ENCODE assay signal across 8 cellular contexts in the genomic region with DNA sequence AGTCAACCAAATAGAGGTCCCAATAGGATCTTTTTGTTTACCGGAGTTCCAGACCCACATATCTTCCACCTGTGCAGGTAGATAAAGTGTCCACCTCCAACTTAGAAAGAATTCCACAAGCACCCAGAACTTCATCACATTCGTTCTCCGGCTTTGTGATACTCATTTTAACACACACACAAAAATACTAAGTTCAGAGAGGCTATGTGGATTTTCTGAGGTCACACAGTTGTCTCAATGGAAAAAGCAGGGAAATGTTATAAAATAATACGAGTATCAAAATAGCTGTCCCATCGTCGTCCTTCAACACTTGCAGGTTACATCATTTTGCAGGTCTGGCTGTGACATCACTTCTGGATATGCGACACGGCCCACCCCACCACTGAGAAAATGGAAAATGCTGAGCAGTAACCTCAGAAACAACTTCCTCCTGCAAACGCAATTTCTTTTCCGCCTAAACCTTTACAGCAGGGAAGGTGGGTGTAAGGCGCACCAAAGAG.
DNase-seq lines count a peak whose midpoint lies in the region; ATAC-seq and TF ChIP-seq lines count a peak whose summit lies in the region.

No MANE protein-coding gene starts in this region.

- peak overlapping the region; percentile 64 for H3K4me3 Mint-ChIP-seq in Calu3 (ENCODE audit: low read depth, unreplicated experiment)
- H3K4me3 Mint-ChIP-seq in activated T-cell treated with anti-CD3 and anti-CD28 coated beads, Interleukin-2, amount 50 U/mL, for 72 hours: peak overlapping the region; percentile 80 to 85

- peak overlapping the region; percentile 84 for H3K9ac ChIP-seq in smooth muscle cell (ENCODE audit: low read depth)

- H3K36me3 Mint-ChIP-seq in Calu3 (ENCODE audit: insufficient read depth, unreplicated experiment): peaks cover 11% of the 10 kb centered on the region
- H3K36me3 Mint-ChIP-seq in activated T-cell treated with anti-CD3 and anti-CD28 coated beads, Interleukin-2, amount 50 U/mL, for 72 hours (ENCODE audit: insufficient read depth in 2 of 2): no peaks in the 10 kb centered on the region

- DNase-seq in Calu3 (no peak), right cardiac atrium (peak in 1 of 3 donors; percentile 68), smooth muscle cell (lab: John Stamatoyannopoulos, UW; ENCODE audit: unreplicated experiment) (no peak), islet precursor cell (no peak), inferior parietal cortex (ENCODE audit: extremely low spot score) (no peak), NCI-H2171 treated with DMSO at 0.1 percent for 48 hours (lab: John Stamatoyannopoulos, UW) (no peak)
- peak; percentile 18 to 32 for DNase-seq in activated T-cell treated with anti-CD3 and anti-CD28 coated beads, Interleukin-2, amount 50 U/mL, for 72 hours

- no peaks in the 10 kb centered on the region for H3K9me3 ChIP-seq in right cardiac atrium (ENCODE audit: control insufficient read depth, low read length)
- no peaks in the 10 kb centered on the region for H3K9me3 ChIP-seq in smooth muscle cell (replicated peaks; ENCODE audit: low read depth)

- H3K4me3 ChIP-seq in right cardiac atrium (ENCODE audit: low read length): peak overlapping the region; percentile 58
- peak overlapping the region; percentile 42 for H3K4me3 ChIP-seq in smooth muscle cell

- ATAC-seq in HG02870 (IDR thresholded peaks at IDR 0.05; ENCODE audit: unreplicated experiment) (peak; percentile 1), right cardiac atrium (peak; percentile 17 to 45)
- ATAC-seq in activated T-cell treated with anti-CD3 and anti-CD28 coated beads, Interleukin-2, amount 50 U/mL, for 72 hours (replicated peaks in 1 of 2): peak; percentile 10 to 21

- no TSS peak for BruUV-seq in Calu3 (replicated peaks; lab: Mats Ljungman, UMichigan)

- no peaks in the 10 kb centered on the region for H3K79me2 ChIP-seq in smooth muscle cell (ENCODE audit: low read depth)

- peaks cover 2% of the 10 kb centered on the region for H3K4me1 ChIP-seq in right cardiac atrium (ENCODE audit: control insufficient read depth, insufficient read depth, low read length)
- H3K4me1 ChIP-seq in smooth muscle cell (ENCODE audit: low read depth): peaks cover 56% of the 10 kb centered on the region

- CTCF ChIA-PET in Calu3 (lab: Charles Lee): no interaction called here

- no peaks in the 10 kb centered on the region for H4K20me1 ChIP-seq in smooth muscle cell (ENCODE audit: low read depth)

- peaks cover 11% of the 10 kb centered on the region for H3K4me1 Mint-ChIP-seq in Calu3 (ENCODE audit: low read depth, unreplicated experiment)
- H3K4me1 Mint-ChIP-seq in activated T-cell treated with anti-CD3 and anti-CD28 coated beads, Interleukin-2, amount 50 U/mL, for 72 hours (ENCODE audit: low read depth): peaks cover 41% of the 10 kb centered on the region

- peak overlapping the region; percentile 93 for H2AFZ ChIP-seq in smooth muscle cell (ENCODE audit: low read depth)

- peak overlapping the region; percentile 75 for H3K27ac Mint-ChIP-seq in Calu3 (ENCODE audit: unreplicated experiment)
- H3K27ac Mint-ChIP-seq in activated T-cell treated with anti-CD3 and anti-CD28 coated beads, Interleukin-2, amount 50 U/mL, for 72 hours: no peak overlapping the region

- H3F3A ChIP-seq in smooth muscle cell (ENCODE audit: low read depth): peaks cover 30% of the 10 kb centered on the region

- peak overlapping the region; percentile 82 for H3K4me2 ChIP-seq in smooth muscle cell

- no peak for TF ChIP-seq CTCF in Calu3 (IDR thresholded peaks at IDR 0.05; ENCODE audit: unreplicated experiment)
- TF ChIP-seq CTCF in smooth muscle cell (IDR thresholded peaks at IDR 0.05; ENCODE audit: borderline replicate concordance, insufficient read depth, poor library complexity, severe bottlenecking): no peak

- H3K27ac ChIP-seq in right cardiac atrium (ENCODE audit: low read length): peak overlapping the region; percentile 92
- peak overlapping the region; percentile 93 for H3K27ac ChIP-seq in smooth muscle cell (ENCODE audit: low read depth)

- H3K36me3 ChIP-seq in smooth muscle cell (ENCODE audit: low read depth): no peaks in the 10 kb centered on the region

- no peaks in the 10 kb centered on the region for H3K9me3 Mint-ChIP-seq in Calu3 (ENCODE audit: low read depth, unreplicated experiment)
- no peaks in the 10 kb centered on the region for H3K9me3 Mint-ChIP-seq in activated T-cell treated with anti-CD3 and anti-CD28 coated beads, Interleukin-2, amount 50 U/mL, for 72 hours

- no peaks in the 10 kb centered on the region for H3K27me3 Mint-ChIP-seq in Calu3 (ENCODE audit: unreplicated experiment)
- peaks cover 69% of the 10 kb centered on the region for H3K27me3 Mint-ChIP-seq in activated T-cell treated with anti-CD3 and anti-CD28 coated beads, Interleukin-2, amount 50 U/mL, for 72 hours (ENCODE audit: low read depth)

- WGBS in right cardiac atrium: 33% methylated on average over 11 of the region's 11 CpGs
- 38% methylated on average over 11 of the region's 11 CpGs for WGBS in smooth muscle cell (ENCODE audit: low lambda C conversion rate)

- no peaks in the 10 kb centered on the region for H3K27me3 ChIP-seq in right cardiac atrium (ENCODE audit: control insufficient read depth, insufficient read depth)
- no peaks in the 10 kb centered on the region for H3K27me3 ChIP-seq in smooth muscle cell (ENCODE audit: low read depth)

- intact Hi-C loops in Calu3 (cut with micrococcal nuclease; ENCODE audit: unreplicated experiment) (loop anchor here (2.0 to 10.0 kb wide), 3 partner anchors 53 to 200 kb away; no protein-coding TSS in a partner anchor), right cardiac atrium (cut with DNase I) (loop anchor here in 2 of 4 donors (5.0 kb wide), 1 partner anchor 180 kb away; a partner anchor contains a TSS)

Comparison
In these comparisons a context has a peak if more than half of its experiments do, and no peak if none do; other contexts are left out.
1. DNase-seq: peak in activated T-cell treated with anti-CD3 and anti-CD28 coated beads, Interleukin-2, amount 50 U/mL, for 72 hours (2 of 2); none in Calu3 (single experiment), smooth muscle cell (single experiment), islet precursor cell (single experiment), inferior parietal cortex (single experiment) and NCI-H2171 treated with DMSO at 0.1 percent for 48 hours (single experiment).
2. Peak in every context shown above with its lines, with median percentiles within 50 percentile points of each other: ATAC-seq.